ENCODE assay signal across 10 cellular contexts in the genomic region with DNA sequence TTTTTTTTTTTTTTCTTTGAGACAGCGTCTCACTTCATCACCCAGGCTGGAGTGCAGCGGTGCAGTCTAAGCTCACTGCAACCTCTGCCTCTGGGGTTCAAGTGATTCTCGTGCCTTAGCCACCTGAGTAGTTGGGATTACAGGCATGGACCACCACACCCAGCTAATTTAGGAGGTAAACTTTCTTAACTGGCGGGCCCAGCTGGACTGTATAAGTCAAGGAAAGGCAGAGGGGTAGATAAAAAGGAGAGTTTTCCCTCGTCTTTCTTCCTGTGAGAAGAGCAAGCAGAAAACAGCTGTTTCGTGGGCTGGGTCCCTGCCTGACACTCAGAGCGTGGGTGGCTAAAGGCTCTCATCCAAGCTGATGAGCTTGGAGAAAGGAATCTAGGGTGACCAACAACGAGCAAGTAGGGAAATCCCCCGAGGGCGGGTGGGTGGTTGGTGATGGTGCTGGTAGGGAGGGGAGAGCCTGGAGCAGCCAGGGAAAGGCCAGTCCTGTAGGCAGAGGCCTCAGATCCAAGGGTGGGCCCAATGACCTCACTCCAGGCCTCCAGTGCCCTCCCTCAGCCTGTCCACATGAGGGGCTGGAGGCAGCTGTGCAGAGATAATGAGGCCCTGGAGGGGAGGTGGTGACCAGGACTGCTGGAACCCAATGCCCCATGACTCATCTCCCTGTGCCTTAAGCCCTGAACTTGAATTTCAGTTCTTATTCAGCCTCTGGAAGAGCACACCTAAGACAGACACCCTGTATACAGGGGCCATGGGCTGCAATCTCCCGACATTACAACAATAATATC. TPM values are rescaled to one million over a fixed set of nuclear protein-coding genes. Genes with fewer than 3 reads are reported as not detected.
DNase-seq lines count a peak whose midpoint lies in the region; ATAC-seq and TF ChIP-seq lines count a peak whose summit lies in the region.
"Had no signal": no experiment of that assay in that cellular context is flagged by ENCODE, and none has a peak within 500 bp of the region (broad histone marks: within the 10 kb centered on the region; RNA-seq: fewer than 3 reads in every experiment).

No MANE protein-coding gene starts in this region.

- H4K5ac ChIP-seq in mesendoderm (ENCODE audit: low read length), result no peak overlapping the region

- no peak overlapping the region for H2BK5ac ChIP-seq in mesendoderm (ENCODE audit: low read length)

- WGBS in mesendoderm (ENCODE audit: extremely low coverage, insufficient coverage, low lambda C conversion rate), result no CpG with 5 or more reads among the region's 11 CpGs

- no peak overlapping the region for H2BK15ac ChIP-seq in mesendoderm (replicated peaks; ENCODE audit: low read depth)

- H3K9me3 Mint-ChIP-seq in activated naive CD8-positive, alpha-beta T cell treated with anti-CD3 and anti-CD28 coated beads, Interleukin-2, amount 50 U/mL, for 24 hours, result no peaks in the 10 kb centered on the region
- no peaks in the 10 kb centered on the region for H3K9me3 Mint-ChIP-seq in activated naive CD8-positive, alpha-beta T cell treated with anti-CD3 and anti-CD28 coated beads for 36 hours
- no peaks in the 10 kb centered on the region for H3K9me3 Mint-ChIP-seq in dendritic cell treated with granulocyte-macrophage colony-stimulating factor and Interleukin-4, amounts not matched to agents 40 ng/mL and 50 ng/mL, for 4 days
- no peaks in the 10 kb centered on the region for H3K9me3 Mint-ChIP-seq in effector memory CD8-positive, alpha-beta T cell
- H3K9me3 Mint-ChIP-seq: IgD-negative memory B cell had no signal

- no peak overlapping the region for H4K8ac ChIP-seq in mesendoderm (ENCODE audit: low read depth, low read length)

- H3F3A ChIP-seq in MM.1S (ENCODE audit: insufficient read depth, low read length), result peaks cover 32% of the 10 kb centered on the region

- no peaks in the 10 kb centered on the region for H4K20me1 ChIP-seq in MM.1S (ENCODE audit: insufficient read depth, low read length)

- intact Hi-C loops in dendritic cell treated with granulocyte-macrophage colony-stimulating factor and Interleukin-4, amounts not matched to agents 40 ng/mL and 50 ng/mL, for 4 days (cut with micrococcal nuclease), result no loop called here

- no peak overlapping the region for H3K23ac ChIP-seq in mesendoderm (ENCODE audit: low read length)

- H2AK5ac ChIP-seq in mesendoderm (ENCODE audit: low read length), result no peak overlapping the region

- H3K4me2 ChIP-seq in mesendoderm (ENCODE audit: low read length) (no peak overlapping the region), MM.1S (ENCODE audit: low read depth, low read length) (no peak overlapping the region)

- no peak overlapping the region for H2AFZ ChIP-seq in MM.1S (ENCODE audit: low read length)

- H3K36me3 Mint-ChIP-seq in activated naive CD8-positive, alpha-beta T cell treated with anti-CD3 and anti-CD28 coated beads, Interleukin-2, amount 50 U/mL, for 24 hours (ENCODE audit: low read depth), result peaks cover 2% of the 10 kb centered on the region
- peaks cover 6% of the 10 kb centered on the region for H3K36me3 Mint-ChIP-seq in activated naive CD8-positive, alpha-beta T cell treated with anti-CD3 and anti-CD28 coated beads for 36 hours
- peaks cover 11% of the 10 kb centered on the region for H3K36me3 Mint-ChIP-seq in dendritic cell treated with granulocyte-macrophage colony-stimulating factor and Interleukin-4, amounts not matched to agents 40 ng/mL and 50 ng/mL, for 4 days (ENCODE audit: low read depth)
- H3K36me3 Mint-ChIP-seq in effector memory CD8-positive, alpha-beta T cell (ENCODE audit: insufficient read depth), result peaks cover 11% of the 10 kb centered on the region

- H3K4me3 Mint-ChIP-seq in activated naive CD8-positive, alpha-beta T cell treated with anti-CD3 and anti-CD28 coated beads, Interleukin-2, amount 50 U/mL, for 24 hours, result no peak overlapping the region
- no peak overlapping the region for H3K4me3 Mint-ChIP-seq in activated naive CD8-positive, alpha-beta T cell treated with anti-CD3 and anti-CD28 coated beads for 36 hours
- no peak overlapping the region for H3K4me3 Mint-ChIP-seq in dendritic cell treated with granulocyte-macrophage colony-stimulating factor and Interleukin-4, amounts not matched to agents 40 ng/mL and 50 ng/mL, for 4 days
- H3K4me3 Mint-ChIP-seq in effector memory CD8-positive, alpha-beta T cell, result no peak overlapping the region
- H3K4me3 Mint-ChIP-seq: activated naive CD8-positive, alpha-beta T cell; IgD-negative memory B cell had no signal

- H3K27me3 ChIP-seq in mesendoderm (ENCODE audit: insufficient read depth, low read length, poor library complexity) (no peaks in the 10 kb centered on the region), MM.1S (replicated peaks; ENCODE audit: insufficient read depth, low read length) (no peaks in the 10 kb centered on the region)

- H3K56ac ChIP-seq in mesendoderm (ENCODE audit: low read length), result no peak overlapping the region

- peaks cover 32% of the 10 kb centered on the region for H3K4me1 Mint-ChIP-seq in activated naive CD8-positive, alpha-beta T cell treated with anti-CD3 and anti-CD28 coated beads, Interleukin-2, amount 50 U/mL, for 24 hours
- peaks cover 10% of the 10 kb centered on the region for H3K4me1 Mint-ChIP-seq in activated naive CD8-positive, alpha-beta T cell treated with anti-CD3 and anti-CD28 coated beads for 36 hours
- H3K4me1 Mint-ChIP-seq in dendritic cell treated with granulocyte-macrophage colony-stimulating factor and Interleukin-4, amounts not matched to agents 40 ng/mL and 50 ng/mL, for 4 days (ENCODE audit: low read depth), result peaks cover 70% of the 10 kb centered on the region
- H3K4me1 Mint-ChIP-seq in effector memory CD8-positive, alpha-beta T cell (ENCODE audit: low read depth in 2 of 2), result peaks cover 8 to 15% of the 10 kb centered on the region in 2 donors

- no peak overlapping the region for H3K27ac Mint-ChIP-seq in activated naive CD8-positive, alpha-beta T cell treated with anti-CD3 and anti-CD28 coated beads, Interleukin-2, amount 50 U/mL, for 24 hours
- no peak overlapping the region for H3K27ac Mint-ChIP-seq in activated naive CD8-positive, alpha-beta T cell treated with anti-CD3 and anti-CD28 coated beads for 36 hours
- peak overlapping the region; percentile 53 for H3K27ac Mint-ChIP-seq in dendritic cell treated with granulocyte-macrophage colony-stimulating factor and Interleukin-4, amounts not matched to agents 40 ng/mL and 50 ng/mL, for 4 days
- H3K27ac Mint-ChIP-seq in effector memory CD8-positive, alpha-beta T cell, result no peak overlapping the region
- H3K27ac Mint-ChIP-seq: activated naive CD8-positive, alpha-beta T cell; IgD-negative memory B cell had no signal

- H3K4me3 ChIP-seq in mesendoderm (ENCODE audit: low read length) (no peak overlapping the region), MM.1S (ENCODE audit: low read length) (no peak overlapping the region)

- H2BK120ac ChIP-seq in mesendoderm (ENCODE audit: low read depth, low read length), result no peak overlapping the region

- no peaks in the 10 kb centered on the region for H3K79me1 ChIP-seq in mesendoderm (ENCODE audit: low read length)

- peak; percentile 35 for ATAC-seq in activated naive CD8-positive, alpha-beta T cell treated with anti-CD3 and anti-CD28 coated beads, Interleukin-2, amount 50 U/mL, for 24 hours
- ATAC-seq in GM21367 (IDR thresholded peaks at IDR 0.05; ENCODE audit: unreplicated experiment) (no peak), HG03354 (IDR thresholded peaks at IDR 0.05; ENCODE audit: poor library complexity, severe bottlenecking, unreplicated experiment) (no peak)
- no peak for ATAC-seq in effector memory CD8-positive, alpha-beta T cell (replicated peaks)

- no peak overlapping the region for H3K4ac ChIP-seq in mesendoderm (ENCODE audit: low read depth, low read length)

- no peaks in the 10 kb centered on the region for H3K79me2 ChIP-seq in mesendoderm (ENCODE audit: control insufficient read depth, insufficient read depth, low read length)
- H3K79me2 ChIP-seq in MM.1S (ENCODE audit: low read length), result 0 out of 2 replicates have a peak, but pooled peaks cover 3% of the 10 kb centered on the region

- H3K27me3 Mint-ChIP-seq in activated naive CD8-positive, alpha-beta T cell treated with anti-CD3 and anti-CD28 coated beads, Interleukin-2, amount 50 U/mL, for 24 hours, result no peaks in the 10 kb centered on the region
- no peaks in the 10 kb centered on the region for H3K27me3 Mint-ChIP-seq in activated naive CD8-positive, alpha-beta T cell treated with anti-CD3 and anti-CD28 coated beads for 36 hours
- no peaks in the 10 kb centered on the region for H3K27me3 Mint-ChIP-seq in dendritic cell treated with granulocyte-macrophage colony-stimulating factor and Interleukin-4, amounts not matched to agents 40 ng/mL and 50 ng/mL, for 4 days
- no peaks in the 10 kb centered on the region for H3K27me3 Mint-ChIP-seq in effector memory CD8-positive, alpha-beta T cell
- H3K27me3 Mint-ChIP-seq: activated naive CD8-positive, alpha-beta T cell; IgD-negative memory B cell had no signal

- no peak for TF ChIP-seq CTCF in MM.1S (IDR thresholded peaks at IDR 0.05; ENCODE audit: low read length)

- no peak overlapping the region for H3K18ac ChIP-seq in mesendoderm (ENCODE audit: low read length)

- H3K9ac ChIP-seq in mesendoderm (ENCODE audit: low read length) (no peak overlapping the region), MM.1S (ENCODE audit: low read length) (no peak overlapping the region)

- H3K9me3 ChIP-seq in MM.1S (replicated peaks; ENCODE audit: insufficient read depth, low read length), result no peaks in the 10 kb centered on the region

- DNase-seq in activated naive CD8-positive, alpha-beta T cell treated with anti-CD3 and anti-CD28 coated beads, Interleukin-2, amount 50 U/mL, for 24 hours, result no peak
- DNase-seq in activated naive CD8-positive, alpha-beta T cell treated with anti-CD3 and anti-CD28 coated beads for 36 hours, result no peak
- DNase-seq in mesendoderm, result peak; percentile 36
- no peak for DNase-seq in MM.1S
- no peak for DNase-seq in effector memory CD8-positive, alpha-beta T cell

- H3K36me3 ChIP-seq in mesendoderm (ENCODE audit: control insufficient read depth, insufficient read depth, low read length), result no peaks in the 10 kb centered on the region
- H3K36me3 ChIP-seq in MM.1S (replicated peaks; ENCODE audit: insufficient read depth, low read length), result no peaks in the 10 kb centered on the region

- H3K27ac ChIP-seq in mesendoderm (ENCODE audit: low read depth, low read length) (no peak overlapping the region), MM.1S (ENCODE audit: low read length) (no peak overlapping the region)

- H3K9me2 ChIP-seq in MM.1S (replicated peaks; ENCODE audit: insufficient read depth, low read length), result no peaks in the 10 kb centered on the region

- peaks cover 4% of the 10 kb centered on the region for H3K4me1 ChIP-seq in mesendoderm (ENCODE audit: control insufficient read depth, low read depth, low read length)
- H3K4me1 ChIP-seq in MM.1S (ENCODE audit: low read length), result peaks cover 50% of the 10 kb centered on the region

RNA-seq across cellular contexts. Expression of a gene that starts 43.1 kb away (rescaled TPM):
- total RNA-seq in activated naive CD8-positive, alpha-beta T cell treated with anti-CD3 and anti-CD28 coated beads for 36 hours, result 10 to 100 TPM; 23.8 to 26.5 TPM
- 11.1 TPM for polyA plus RNA-seq in mesendoderm (2013, experiment 1 of 2)
- polyA plus RNA-seq in mesendoderm (2013, experiment 2 of 2), result 11.8 TPM
